Comparison of ENCODE assay signal across 9 cellular contexts in the genomic region with DNA sequence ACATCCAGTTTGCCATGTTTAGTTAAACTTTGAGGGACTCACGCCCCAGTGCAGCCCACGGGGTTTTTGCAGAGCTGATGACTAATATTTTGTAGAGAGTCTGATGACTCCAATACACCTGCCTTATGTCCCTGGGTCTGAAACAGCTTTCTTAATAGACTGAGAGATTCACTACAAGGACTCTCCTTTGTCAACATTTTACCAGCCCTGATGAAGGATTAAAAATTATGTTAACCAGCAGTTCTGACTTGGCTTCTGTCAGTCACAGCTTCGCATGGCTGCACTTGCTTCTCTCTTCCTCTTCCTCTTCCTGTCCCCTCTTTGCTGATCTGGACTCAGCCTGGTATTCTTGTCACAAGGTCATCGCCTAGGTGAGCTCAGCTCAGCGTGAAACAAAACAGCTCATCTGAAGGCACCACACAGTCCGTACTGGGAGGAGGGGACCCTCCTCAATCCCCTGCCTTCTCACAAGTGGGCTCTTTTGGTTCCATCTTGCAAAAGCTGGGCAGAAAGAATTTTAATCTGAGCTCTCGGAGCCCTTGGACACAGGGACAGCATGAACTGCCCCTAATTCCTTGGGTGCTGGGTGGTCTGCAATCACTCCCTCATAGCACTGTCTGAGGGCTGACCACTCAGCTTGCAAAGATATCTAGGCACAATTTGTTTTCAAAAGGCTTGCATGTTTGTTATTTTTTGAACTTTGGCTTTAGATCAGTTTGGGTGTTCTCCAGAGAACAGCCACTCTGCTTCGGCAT. TPM values are rescaled to one million over a fixed set of nuclear protein-coding genes. Genes with fewer than 3 reads are reported as not detected.
A peak's percentile ranks its signal among the peaks of the same experiment; 100 is the strongest.
DNase-seq lines count a peak whose midpoint lies in the region; ATAC-seq, FAIRE-seq and TF ChIP-seq lines count a peak whose summit lies in the region.
"Had no signal": no experiment of that assay in that cellular context is flagged by ENCODE, and none has a peak within 500 bp of the region (broad histone marks: within the 10 kb centered on the region; RNA-seq: fewer than 3 reads in every experiment).

No MANE protein-coding gene starts in this region.

- H3K27me3 ChIP-seq in adrenal gland = no peaks in the 10 kb centered on the region

- no peaks in the 10 kb centered on the region for H3K36me3 Mint-ChIP-seq in activated T-cell treated with anti-CD3 and anti-CD28 coated beads, Interleukin-2, amount 50 U/mL, for 24 hours (ENCODE audit: low read depth)
- no peaks in the 10 kb centered on the region for H3K36me3 Mint-ChIP-seq in natural killer cell treated with Interleukin-12 subunit alpha and Interleukin-12 subunit beta and Interleukin-15 and Interleukin-18, amount 100 ng/mL, for 72 hours

- H3K27ac ChIP-seq in adrenal gland = no peak overlapping the region
- H3K27ac ChIP-seq: HL-60 had no signal

- H3K4me1 ChIP-seq in adrenal gland (replicated peaks in 1 of 2) = no peaks in the 10 kb centered on the region

- intact Hi-C loops in adrenal gland (cut with DNase I) = loop anchor here in 1 of 2 donors (5.0 kb wide), 1 partner anchor 120 kb away; a partner anchor contains a TSS

- peak overlapping the region; percentile 40 for H3K27ac Mint-ChIP-seq in activated T-cell treated with anti-CD3 and anti-CD28 coated beads, Interleukin-2, amount 50 U/mL, for 24 hours
- H3K27ac Mint-ChIP-seq in natural killer cell treated with Interleukin-12 subunit alpha and Interleukin-12 subunit beta and Interleukin-15 and Interleukin-18, amount 100 ng/mL, for 72 hours = peak overlapping the region in 1 of 2 donors; percentile 70

- no peak for TF ChIP-seq CTCF in adrenal gland (IDR thresholded peaks at IDR 0.05)

- DNase-seq in COLO668 (lab: John Stamatoyannopoulos, UW; ENCODE audit: unreplicated experiment) = peak; percentile 39
- no peak for DNase-seq in GM19239 (ENCODE audit: insufficient read length, low spot score)
- no peak for DNase-seq in activated T-cell treated with anti-CD3 and anti-CD28 coated beads, Interleukin-2, amount 50 U/mL, for 24 hours
- no peak for DNase-seq in natural killer cell treated with Interleukin-12 subunit alpha and Interleukin-12 subunit beta and Interleukin-15 and Interleukin-18, amount 100 ng/mL, for 72 hours (ENCODE audit: low spot score)
- DNase-seq in retina = no peak
- DNase-seq in NCI-H748 treated with DMSO at 0.1 percent for 48 hours (lab: John Stamatoyannopoulos, UW) = no peak
- no peak for DNase-seq in adrenal gland

- H3K4me3 Mint-ChIP-seq in activated T-cell treated with anti-CD3 and anti-CD28 coated beads, Interleukin-2, amount 50 U/mL, for 24 hours = no peak overlapping the region
- peak overlapping the region; percentile 59 for H3K4me3 Mint-ChIP-seq in natural killer cell treated with Interleukin-12 subunit alpha and Interleukin-12 subunit beta and Interleukin-15 and Interleukin-18, amount 100 ng/mL, for 72 hours

- H3K9me3 Mint-ChIP-seq in activated T-cell treated with anti-CD3 and anti-CD28 coated beads, Interleukin-2, amount 50 U/mL, for 24 hours = no peaks in the 10 kb centered on the region
- H3K9me3 Mint-ChIP-seq in natural killer cell treated with Interleukin-12 subunit alpha and Interleukin-12 subunit beta and Interleukin-15 and Interleukin-18, amount 100 ng/mL, for 72 hours = no peaks in the 10 kb centered on the region

- H3K27me3 Mint-ChIP-seq in activated T-cell treated with anti-CD3 and anti-CD28 coated beads, Interleukin-2, amount 50 U/mL, for 24 hours = no peaks in the 10 kb centered on the region
- no peaks in the 10 kb centered on the region for H3K27me3 Mint-ChIP-seq in natural killer cell treated with Interleukin-12 subunit alpha and Interleukin-12 subunit beta and Interleukin-15 and Interleukin-18, amount 100 ng/mL, for 72 hours

- peak; percentile 62 for ATAC-seq in HG03280 (IDR thresholded peaks at IDR 0.05; ENCODE audit: unreplicated experiment)
- no peak for ATAC-seq in natural killer cell treated with Interleukin-12 subunit alpha and Interleukin-12 subunit beta and Interleukin-15 and Interleukin-18, amount 100 ng/mL, for 72 hours

- H3K9me3 ChIP-seq in adrenal gland (replicated peaks in 1 of 3) = no peaks in the 10 kb centered on the region

- no peak for TF ChIP-seq POLR2A in adrenal gland (IDR thresholded peaks at IDR 0.05)

- peak; percentile 100 for FAIRE-seq in GM19239 (lab: Jason Lieb, UNC)

- H3K4me3 ChIP-seq in adrenal gland = no peak overlapping the region

- peaks cover 52% of the 10 kb centered on the region for H3K4me1 Mint-ChIP-seq in activated T-cell treated with anti-CD3 and anti-CD28 coated beads, Interleukin-2, amount 50 U/mL, for 24 hours (ENCODE audit: low read depth)
- H3K4me1 Mint-ChIP-seq in natural killer cell treated with Interleukin-12 subunit alpha and Interleukin-12 subunit beta and Interleukin-15 and Interleukin-18, amount 100 ng/mL, for 72 hours (ENCODE audit: low read depth in 2 of 2) = peaks cover 14 to 19% of the 10 kb centered on the region in 2 donors

- H3K36me3 ChIP-seq in adrenal gland (replicated peaks in 1 of 2) = no peaks in the 10 kb centered on the region

- 48 to 58% (median 54%) methylated on average over 7 to 8 of the region's 8 CpGs for WGBS in adrenal gland, 4 donors

RNA-seq across cellular contexts. Expression of a gene that starts 38.1 kb away (rescaled TPM):
- 1 to 10 TPM in 1 of 2 donors, not detected in 1; 4.2 TPM for total RNA-seq in natural killer cell treated with Interleukin-12 subunit alpha and Interleukin-12 subunit beta and Interleukin-15 and Interleukin-18, amount 100 ng/mL, for 72 hours
- total RNA-seq in adrenal gland = under 1 TPM in 3 of 8 donors, not detected in 5; 0.18 to 0.71 (median 0.38) TPM
- polyA plus RNA-seq in adrenal gland = 1 to 10 TPM in 1 of 3 donors, under 1 TPM in 2; 0.03 to 1.7 (median 0.80) TPM
